In genomic region chr14:94897583-94897982, GRCh38 we compare ENCODE assay signal across 22 cellular contexts.
A peak's percentile ranks its signal among the peaks of the same experiment; 100 is the strongest.
DNase-seq lines count a peak whose midpoint lies in the region; ATAC-seq, FAIRE-seq and TF ChIP-seq lines count a peak whose summit lies in the region.
"Had no signal": no experiment of that assay in that cellular context is flagged by ENCODE, and none has a peak within 500 bp of the region (broad histone marks: within the 10 kb centered on the region; RNA-seq: fewer than 3 reads in every experiment).

No MANE protein-coding gene starts in this region.

- H3K9me3 ChIP-seq in SK-N-SH (no peaks in the 10 kb centered on the region), neuronal stem cell (replicated peaks in 1 of 2; ENCODE audit: control insufficient read depth in 2 of 2, insufficient read depth in 1 of 2, low read depth in 1 of 2, low read length in 2 of 2) (peaks cover 0 to 5% of the 10 kb centered on the region in 2 donors)

- TF ChIP-seq POLR2A in H54 (IDR thresholded peaks at IDR 0.05; ENCODE audit: low read depth, low read length), result no peak

- H3K4me3 ChIP-seq in SK-N-SH (ENCODE audit: low read depth in 2 of 2, low read length in 1 of 2) (no peak overlapping the region), neuronal stem cell (ENCODE audit: low read length in 2 of 2) (no peak overlapping the region)
- H3K4me3 ChIP-seq: A549, BLaER1, GM23338 had no signal

- CTCF ChIA-PET in SK-N-SH (lab: Yijun Ruan, JAX), result interaction anchor here (0.6 kb wide), 1 partner anchor 124 kb away, joined by 3 read pairs; no protein-coding TSS in a partner anchor

- peak; percentile 91 for ATAC-seq in SK-N-SH treated with all-trans-retinoic acid at 6 μM for 48 hours
- no peak for ATAC-seq in sciatic nerve
- ATAC-seq in Right ventricle myocardium superior (ENCODE audit: poor library complexity), result no peak
- ATAC-seq: GM23338, HCT116 had no signal

- no peak overlapping the region for H2BK120ac ChIP-seq in neuronal stem cell (ENCODE audit: low read depth, low read length)

- no peak overlapping the region for H3K23ac ChIP-seq in neuronal stem cell (ENCODE audit: low read depth, low read length, poor library complexity)

- H3K27me3 ChIP-seq in SK-N-SH (ENCODE audit: insufficient read depth), result no peaks in the 10 kb centered on the region
- H3K27me3 ChIP-seq in neuronal stem cell (ENCODE audit: control insufficient read depth in 3 of 3, insufficient read depth in 3 of 3, low read depth in 1 of 3, low read length in 3 of 3), result no peaks in the 10 kb centered on the region
- H3K27me3 ChIP-seq: BLaER1 had no signal

- no peak overlapping the region for H2BK15ac ChIP-seq in neuronal stem cell (ENCODE audit: low read length)

- H3K36me3 ChIP-seq in SK-N-SH (replicated peaks in 1 of 2; ENCODE audit: control insufficient read depth in 1 of 2, insufficient read depth in 2 of 2, low read length in 1 of 2) (no peaks in the 10 kb centered on the region), neuronal stem cell (replicated peaks in 1 of 2; ENCODE audit: control insufficient read depth in 2 of 2, insufficient read depth in 2 of 2, low read length in 2 of 2) (no peaks in the 10 kb centered on the region)
- H3K36me3 ChIP-seq: BLaER1 had no signal

- H3K79me2 ChIP-seq in SK-N-SH (ENCODE audit: insufficient read depth), result no peaks in the 10 kb centered on the region

- H2AK5ac ChIP-seq in neuronal stem cell (ENCODE audit: low read depth, low read length), result no peak overlapping the region

- H2AFZ ChIP-seq in SK-N-SH (ENCODE audit: low read depth), result no peak overlapping the region
- no peak overlapping the region for H2AFZ ChIP-seq in neuronal stem cell (ENCODE audit: low read length)
- H2AFZ ChIP-seq: GM23338 had no signal

- no peaks in the 10 kb centered on the region for H3K79me1 ChIP-seq in neuronal stem cell (ENCODE audit: low read depth, low read length)

- no peak overlapping the region for H4K91ac ChIP-seq in neuronal stem cell (ENCODE audit: low read depth, low read length, poor library complexity)

- no peak overlapping the region for H2BK12ac ChIP-seq in neuronal stem cell (ENCODE audit: low read length)

- no peak for FAIRE-seq in H54 (lab: Jason Lieb, UNC)
- FAIRE-seq: A549, GM12892, GM18507 had no signal

- no peak overlapping the region for H3K4ac ChIP-seq in neuronal stem cell (ENCODE audit: low read length)

- intact Hi-C loops in sciatic nerve (cut with DNase I), result no loop called here
- intact Hi-C loops in Right ventricle myocardium superior (cut with DNase I), result no loop called here

- TF ChIP-seq RAD21 in SK-N-SH (IDR thresholded peaks at IDR 0.05; ENCODE audit: low read length), result no peak

- H3K9ac ChIP-seq in SK-N-SH (no peak overlapping the region), neuronal stem cell (ENCODE audit: low read depth, low read length, poor library complexity) (no peak overlapping the region)
- H3K9ac ChIP-seq: BLaER1 had no signal

- DNase-seq in SK-N-SH (no peak), neuronal stem cell (ENCODE audit: low spot score) (no peak), sciatic nerve (ENCODE audit: low spot score) (peak; percentile 47), NAMALWA (ENCODE audit: low spot score) (no peak), H54 (ENCODE audit: insufficient read length, low spot score) (no peak), SKM-1 treated with dmso at 0.1 percent for 144 hours (lab: John Stamatoyannopoulos, UW; ENCODE audit: unreplicated experiment) (no peak), Right ventricle myocardium superior (no peak)
- DNase-seq: CD4-positive, alpha-beta memory T cell; DMS153; DMS79; GDM1; H7; HFFc6 had no signal

- POLR2A ChIA-PET in SK-N-SH (lab: Yijun Ruan, JAX), result no interaction called here

- 0% methylated on average over 2 of the region's 4 CpGs for WGBS in SK-N-SH (ENCODE audit: low lambda C conversion rate)
- WGBS in neuronal stem cell (ENCODE audit: extremely low coverage in 2 of 2, insufficient read length in 2 of 2, insufficient replicate concordance in 1 of 2), 2 donors, result no CpG with 5 or more reads among the region's 4 CpGs

- peak overlapping the region; percentile 68 for H3K18ac ChIP-seq in neuronal stem cell (ENCODE audit: low read length)

- H3K4me2 ChIP-seq in SK-N-SH, result no peak overlapping the region
- no peak overlapping the region for H3K4me2 ChIP-seq in neuronal stem cell (ENCODE audit: insufficient read depth, low read length, poor library complexity, severe bottlenecking)
- H3K4me2 ChIP-seq: A549, BLaER1, GM23338 had no signal

- H3K4me1 ChIP-seq in SK-N-SH (ENCODE audit: control insufficient read depth in 1 of 2, insufficient read depth in 2 of 2, low read depth in 1 of 2, low read length in 1 of 2) (no peaks in the 10 kb centered on the region), neuronal stem cell (ENCODE audit: control insufficient read depth in 2 of 2, insufficient read depth in 1 of 2, low read depth in 1 of 2, low read length in 2 of 2) (peaks cover 0 to 7% of the 10 kb centered on the region in 2 donors)
- H3K4me1 ChIP-seq: A549 had no signal

- no peak overlapping the region for H2BK5ac ChIP-seq in neuronal stem cell (ENCODE audit: low read length)

- no peak for TF ChIP-seq EP300 in SK-N-SH (IDR thresholded peaks at IDR 0.05; ENCODE audit: borderline replicate concordance in 1 of 2, low read depth in 1 of 2, low read length in 1 of 2)

- no peak overlapping the region for H4K8ac ChIP-seq in neuronal stem cell (ENCODE audit: low read depth, low read length)

- H3K14ac ChIP-seq in neuronal stem cell (ENCODE audit: low read length), result no peak overlapping the region

- no peak for TF ChIP-seq CTCF in SK-N-SH (IDR thresholded peaks at IDR 0.05)

- H3K27ac ChIP-seq in SK-N-SH (ENCODE audit: low read depth in 2 of 2, low read length in 1 of 2) (no peak overlapping the region), neuronal stem cell (replicated peaks; ENCODE audit: low read length) (no peak overlapping the region)
- H3K27ac ChIP-seq: 22Rv1, A549, BLaER1, HL-60 had no signal

- no peaks in the 10 kb centered on the region for H3K9me2 ChIP-seq in SK-N-SH

- H4K20me1 ChIP-seq in SK-N-SH (ENCODE audit: insufficient read depth), result no peaks in the 10 kb centered on the region
- H4K20me1 ChIP-seq: BLaER1 had no signal

- no peaks in the 10 kb centered on the region for H3F3A ChIP-seq in SK-N-SH (replicated peaks; ENCODE audit: insufficient read depth)

TF ChIP-seq in SK-N-SH treated with all-trans-retinoic acid at 6 μM for 48 hours, 23 proteins besides CTCF, POLR2A, EP300 and RAD21 (continues in another document):
- TF ChIP-seq TCF4 (CRISPR knock-in tag; IDR thresholded peaks at IDR 0.05; ENCODE audit: borderline replicate concordance), result no peak
- TF ChIP-seq PATZ1 (CRISPR knock-in tag; IDR thresholded peaks at IDR 0.05; ENCODE audit: borderline replicate concordance), result no peak
- TF ChIP-seq ZNF70 (CRISPR knock-in tag; IDR thresholded peaks at IDR 0.05), result no peak
- no peak for TF ChIP-seq ARNTL (CRISPR knock-in tag; IDR thresholded peaks at IDR 0.05; ENCODE audit: borderline replicate concordance, low read depth)
- no peak for TF ChIP-seq TOX (CRISPR knock-in tag; IDR thresholded peaks at IDR 0.05; ENCODE audit: borderline replicate concordance)
- TF ChIP-seq CSDC2 (CRISPR knock-in tag; IDR thresholded peaks at IDR 0.05), result no peak
- no peak for TF ChIP-seq SNAI2 (CRISPR knock-in tag; IDR thresholded peaks at IDR 0.05)
- no peak for TF ChIP-seq ZNF565 (CRISPR knock-in tag; conservative IDR thresholded peaks at IDR 0.05; ENCODE audit: low read depth)

TF ChIP-seq in SK-N-SH, 30 proteins besides CTCF, POLR2A, EP300 and RAD21:
- TF ChIP-seq ELF1 (IDR thresholded peaks at IDR 0.05) (no peak), REST (IDR thresholded peaks at IDR 0.05; ENCODE audit: low read depth, low read length) (no peak), RXRA (IDR thresholded peaks at IDR 0.05; ENCODE audit: borderline replicate concordance, low read depth) (no peak), TEAD4 (IDR thresholded peaks at IDR 0.05; ENCODE audit: borderline replicate concordance, insufficient read depth) (no peak), CHD2 (IDR thresholded peaks at IDR 0.05; ENCODE audit: low read length, partially characterized antibody) (no peak), FOXJ3 (CRISPR knock-in tag; IDR thresholded peaks at IDR 0.05) (no peak), RCOR1 (IDR thresholded peaks at IDR 0.05; ENCODE audit: low read length) (no peak), NFIC (IDR thresholded peaks at IDR 0.05; ENCODE audit: borderline replicate concordance) (no peak), MEF2A (IDR thresholded peaks at IDR 0.05; ENCODE audit: borderline replicate concordance, low read depth) (no peak), FOSL2 (IDR thresholded peaks at IDR 0.05; ENCODE audit: borderline replicate concordance, low read depth) (no peak), SIN3A (IDR thresholded peaks at IDR 0.05; ENCODE audit: borderline replicate concordance, low read depth, low read length) (no peak), EZH2phosphoT487 (IDR thresholded peaks at IDR 0.05; ENCODE audit: borderline replicate concordance, low read depth) (no peak), MAX (IDR thresholded peaks at IDR 0.05; ENCODE audit: low read depth) (no peak), GABPA (IDR thresholded peaks at IDR 0.05; ENCODE audit: low read depth) (no peak)
